In genomic region chr7:101100858-101101847, GRCh38 we compare ENCODE assay signal across 10 cellular contexts. TPM values are rescaled to one million over a fixed set of nuclear protein-coding genes. Genes with fewer than 3 reads are reported as not detected.
A peak's percentile ranks its signal among the peaks of the same experiment; 100 is the strongest.
DNase-seq lines count a peak whose midpoint lies in the region; ATAC-seq, FAIRE-seq and TF ChIP-seq lines count a peak whose summit lies in the region.
"Had no signal": no experiment of that assay in that cellular context is flagged by ENCODE, and none has a peak within 500 bp of the region (broad histone marks: within the 10 kb centered on the region; RNA-seq: fewer than 3 reads in every experiment).

No MANE protein-coding gene starts in this region.

- no peak for DNase-seq in HFFc6
- DNase-seq in HepG2 (ENCODE audit: low spot score) = no peak
- DNase-seq in HCEC 1CT = no peak
- DNase-seq in NCI-H446 treated with DMSO at 0.1 percent for 48 hours (lab: John Stamatoyannopoulos, UW) = no peak
- DNase-seq in UCSD-AML1 (lab: John Stamatoyannopoulos, UW; ENCODE audit: unreplicated experiment) = no peak
- no peak for DNase-seq in OCI-M1 (lab: John Stamatoyannopoulos, UW)
- DNase-seq: NCI-H510A had no signal

- no peaks in the 10 kb centered on the region for H4K20me1 ChIP-seq in HepG2 (ENCODE audit: insufficient read depth, low read length)

- peak overlapping the region; percentile 95 for H3K27ac Mint-ChIP-seq in HFFc6
- H3K27ac Mint-ChIP-seq: progenitor cell of endocrine pancreas had no signal

- H3K4me1 ChIP-seq in HepG2 (ENCODE audit: insufficient read depth, low read length) = peaks cover 83% of the 10 kb centered on the region

- H3K36me3 ChIP-seq in HepG2 (replicated peaks in 1 of 2; ENCODE audit: control insufficient read depth in 1 of 2, insufficient read depth in 2 of 2, low read length in 2 of 2) = no peaks in the 10 kb centered on the region

- TF ChIP-seq CTCF in HFFc6 (IDR thresholded peaks at IDR 0.05) = no peak
- no peak for TF ChIP-seq CTCF in HepG2 (CRISPR knock-in tag; IDR thresholded peaks at IDR 0.05)

- in situ Hi-C loops in HepG2 (cut with HindIII; ENCODE audit: extremely low pct_ligation_motif_present, low pct_unique_long_range_greater_than_20kb) = no loop called here

- H3K79me2 ChIP-seq in HepG2 (ENCODE audit: insufficient read depth, low read length) = no peaks in the 10 kb centered on the region

- no peak for TF ChIP-seq EP300 in HepG2 (IDR thresholded peaks at IDR 0.05; ENCODE audit: low read depth in 2 of 2, low read length in 2 of 2)
- no peak for TF ChIP-seq EP300 in HepG2 (CRISPR knock-in tag; IDR thresholded peaks at IDR 0.05; ENCODE audit: borderline replicate concordance)

- WGBS in HepG2 (ENCODE audit: low lambda C conversion rate) = 95% methylated on average over 18 of the region's 18 CpGs

- H3K36me3 Mint-ChIP-seq in HFFc6 (ENCODE audit: low read depth) = 0 out of 2 replicates have a peak, but pooled peaks cover 9% of the 10 kb centered on the region

- CTCF ChIA-PET in HepG2 (lab: Yijun Ruan, JAX; ENCODE audit: low intra/inter-chr PET ratio, low total read pairs) = no interaction called here

- no peak for TF ChIP-seq RAD21 in HepG2 (CRISPR knock-in tag; IDR thresholded peaks at IDR 0.05)

- H3K27me3 Mint-ChIP-seq in HFFc6 (ENCODE audit: insufficient read depth) = no peaks in the 10 kb centered on the region; the same call in none of the 2 replicates

- ATAC-seq in HepG2 = no peak

- H2AFZ ChIP-seq in HepG2 (ENCODE audit: low read length) = no peak overlapping the region

- peak overlapping the region; percentile 80 for H3K4me3 Mint-ChIP-seq in HFFc6

- peaks cover 74% of the 10 kb centered on the region for H3K4me1 Mint-ChIP-seq in HFFc6 (ENCODE audit: low read depth)

- H3K9ac ChIP-seq in HepG2 (ENCODE audit: insufficient read depth, low read depth, low read length) = no peak overlapping the region

- H3K9me3 Mint-ChIP-seq in HFFc6 = no peaks in the 10 kb centered on the region

- FAIRE-seq in HepG2 (lab: Jason Lieb, UNC) = no peak

- H3K27ac ChIP-seq in angular gyrus (ENCODE audit: low read depth, low read length) = peak overlapping the region; percentile 89
- H3K27ac ChIP-seq in HepG2 (ENCODE audit: extremely low read length, insufficient read depth, low read length) = peak overlapping the region; percentile 61
- peak overlapping the region; percentile 55 for H3K27ac ChIP-seq in temporal lobe (ENCODE audit: low read depth, low read length)

- BruUV-seq in HepG2 (replicated peaks; lab: Mats Ljungman, UMichigan) = no TSS peak

- no peak for TF ChIP-seq POLR2A in HepG2 (IDR thresholded peaks at IDR 0.05; ENCODE audit: insufficient read depth in 1 of 2, low read depth in 2 of 2, low read length in 2 of 2)

- intact Hi-C loops in HepG2 (cut with micrococcal nuclease; ENCODE audit: unreplicated experiment) = loop anchor here (2.0 kb wide), 1 partner anchor 26 kb away; the partner anchor contains the start of gene SERPINE1

- no peaks in the 10 kb centered on the region for H3K27me3 ChIP-seq in HepG2 (ENCODE audit: control insufficient read depth in 1 of 2, insufficient read depth in 2 of 2, low read length in 2 of 2)

- no peaks in the 10 kb centered on the region for H3K9me3 ChIP-seq in HepG2 (ENCODE audit: low read length)

- no peak overlapping the region for H3K4me3 ChIP-seq in HepG2 (replicated peaks in 1 of 3; ENCODE audit: insufficient read depth in 1 of 3, low read depth in 2 of 3, low read length in 3 of 3)

- POLR2A ChIA-PET in HepG2 (lab: Yijun Ruan, JAX) = interaction anchor here (1.8 to 6.3 kb wide), 3 partner anchors 16 to 25 kb away, joined by 5 to 56 read pairs (median 42); partner anchors contain the start of gene SERPINE1

- peak overlapping the region; percentile 73; the same call in 1 of the 2 replicates for H3K4me2 ChIP-seq in HepG2 (ENCODE audit: low read depth, low read length)

TF ChIP-seq in HepG2, 621 proteins besides CTCF, POLR2A, EP300 and RAD21 (continues in another document):
- TF ChIP-seq ARNTL (CRISPR knock-in tag; IDR thresholded peaks at IDR 0.05) = no peak

RNA-seq across cellular contexts. Expression of gene TRIM56, which starts 15.9 kb away (rescaled TPM):
- 10 to 100 TPM; 17.8 to 20.6 (median 19.4) TPM for total RNA-seq in HFFc6 (2021; fragmentation: NEBNext Ultra II Directional; extraction: Animal tissue kit (Norgen Biotek cat#: 25700))
- 7.1 and 8.1 TPM in 2 replicates for total RNA-seq in HepG2 (2016; rRNA removed; fragmentation: Illumina TruSeq; extraction: Trizol)
- total RNA-seq in HepG2 (2016; cell fraction: cytosol; rRNA removed; fragmentation: Illumina TruSeq; extraction: Trizol; ENCODE audit: low read depth) = 0.51 and 0.88 TPM in 2 replicates
- total RNA-seq in HepG2 (2016; cell fraction: insoluble cytoplasmic fraction; rRNA removed; fragmentation: Illumina TruSeq; extraction: Trizol) = 7.1 and 7.5 TPM in 2 replicates
- total RNA-seq in HepG2 (2016; cell fraction: membrane; rRNA removed; fragmentation: Illumina TruSeq; extraction: Trizol) = 2.1 and 2.7 TPM in 2 replicates
- total RNA-seq in HepG2 (2016; cell fraction: nucleus; rRNA removed; fragmentation: Illumina TruSeq; extraction: Trizol) = 5.7 and 8.6 TPM in 2 replicates
- 3.0 and 3.2 TPM in 2 replicates for polyA plus RNA-seq in HepG2 (2011; rRNA removed)
- 1.3 and 1.8 TPM in 2 replicates for polyA plus RNA-seq in HepG2 (2011; cell fraction: cytosol; rRNA removed)
- 10.1 and 11.0 TPM in 2 replicates for polyA plus RNA-seq in HepG2 (2011; cell fraction: nucleus; rRNA removed)
- polyA plus RNA-seq in HepG2 (2012) = 9.5 and 9.7 TPM in 2 replicates
- 0.27 and 0.32 TPM in 2 replicates for polyA plus RNA-seq in HepG2 (2016; cell fraction: cytosol; fragmentation: Illumina TruSeq; extraction: Trizol; ENCODE audit: low read depth)
- polyA plus RNA-seq in HepG2 (2016; cell fraction: insoluble cytoplasmic fraction; fragmentation: Illumina TruSeq; extraction: Trizol; ENCODE audit: low read depth) = 2.6 and 3.8 TPM in 2 replicates
- polyA plus RNA-seq in HepG2 (2016; cell fraction: membrane; fragmentation: Illumina TruSeq; extraction: Trizol; ENCODE audit: low read depth) = 0.63 and 0.71 TPM in 2 replicates
- 10.0 and 15.0 TPM in 2 replicates for polyA plus RNA-seq in HepG2 (2016; cell fraction: nucleus; fragmentation: Illumina TruSeq; extraction: Trizol; ENCODE audit: insufficient read depth, low read depth)
- polyA minus RNA-seq in HepG2 (2011; rRNA and poly(A)+ RNA removed; ENCODE audit: low replicate concordance) = 14.7 and 16.6 TPM in 2 replicates
- 3.3 and 5.4 TPM in 2 replicates for polyA minus RNA-seq in HepG2 (2011; cell fraction: cytosol; rRNA and poly(A)+ RNA removed)
- polyA minus RNA-seq in HepG2 (2011; cell fraction: nucleus; rRNA and poly(A)+ RNA removed) = 8.6 and 9.3 TPM in 2 replicates
- 0.98 TPM for total RNA-seq in temporal lobe

RNA-seq across cellular contexts. Expression of gene SERPINE1, which starts 25.8 kb away (rescaled TPM):
- 1,000 to 10,000 TPM in 4 of 6 experiments, 100 to 1,000 TPM in 2; 906 to 2,092 (median 1,052) TPM for total RNA-seq in HFFc6 (2021; fragmentation: NEBNext Ultra II Directional; extraction: Animal tissue kit (Norgen Biotek cat#: 25700))
- 9.2 and 21.2 TPM in 2 replicates for total RNA-seq in HepG2 (2016; rRNA removed; fragmentation: Illumina TruSeq; extraction: Trizol)
- total RNA-seq in HepG2 (2016; cell fraction: cytosol; rRNA removed; fragmentation: Illumina TruSeq; extraction: Trizol; ENCODE audit: low read depth) = 3.3 and 3.6 TPM in 2 replicates
- 8.0 and 21.0 TPM in 2 replicates for total RNA-seq in HepG2 (2016; cell fraction: insoluble cytoplasmic fraction; rRNA removed; fragmentation: Illumina TruSeq; extraction: Trizol)
- total RNA-seq in HepG2 (2016; cell fraction: membrane; rRNA removed; fragmentation: Illumina TruSeq; extraction: Trizol) = 8.0 and 9.1 TPM in 2 replicates
- total RNA-seq in HepG2 (2016; cell fraction: nucleus; rRNA removed; fragmentation: Illumina TruSeq; extraction: Trizol) = 18.0 and 20.9 TPM in 2 replicates
- polyA plus RNA-seq in HepG2 (2011; rRNA removed) = 1,576 and 2,365 TPM in 2 replicates
- polyA plus RNA-seq in HepG2 (2011; cell fraction: cytosol; rRNA removed) = 1,491 and 1,809 TPM in 2 replicates
- 562 and 817 TPM in 2 replicates for polyA plus RNA-seq in HepG2 (2011; cell fraction: nucleus; rRNA removed)
- polyA plus RNA-seq in HepG2 (2012) = 545 and 706 TPM in 2 replicates
- polyA plus RNA-seq in HepG2 (2016; cell fraction: cytosol; fragmentation: Illumina TruSeq; extraction: Trizol; ENCODE audit: low read depth) = 3.7 and 4.4 TPM in 2 replicates
- 9.1 and 11.4 TPM in 2 replicates for polyA plus RNA-seq in HepG2 (2016; cell fraction: insoluble cytoplasmic fraction; fragmentation: Illumina TruSeq; extraction: Trizol; ENCODE audit: low read depth)
- polyA plus RNA-seq in HepG2 (2016; cell fraction: membrane; fragmentation: Illumina TruSeq; extraction: Trizol; ENCODE audit: low read depth) = 6.1 and 6.8 TPM in 2 replicates
- polyA plus RNA-seq in HepG2 (2016; cell fraction: nucleus; fragmentation: Illumina TruSeq; extraction: Trizol; ENCODE audit: insufficient read depth, low read depth) = 38.3 and 38.7 TPM in 2 replicates
- polyA minus RNA-seq in HepG2 (2011; rRNA and poly(A)+ RNA removed; ENCODE audit: low replicate concordance) = 6.3 and 1,949 TPM in 2 replicates
- polyA minus RNA-seq in HepG2 (2011; cell fraction: cytosol; rRNA and poly(A)+ RNA removed) = 904 and 1,305 TPM in 2 replicates
- polyA minus RNA-seq in HepG2 (2011; cell fraction: nucleus; rRNA and poly(A)+ RNA removed) = 242 and 430 TPM in 2 replicates
- 0.74 TPM for total RNA-seq in temporal lobe

RNA-seq across cellular contexts. Expression of gene AP1S1, which starts 53.1 kb away (rescaled TPM):
- 100 to 1,000 TPM; 154 to 176 (median 166) TPM for total RNA-seq in HFFc6 (2021; fragmentation: NEBNext Ultra II Directional; extraction: Animal tissue kit (Norgen Biotek cat#: 25700))
- total RNA-seq in HepG2 (2016; rRNA removed; fragmentation: Illumina TruSeq; extraction: Trizol) = 57.5 and 77.9 TPM in 2 replicates
- total RNA-seq in HepG2 (2016; cell fraction: cytosol; rRNA removed; fragmentation: Illumina TruSeq; extraction: Trizol; ENCODE audit: low read depth) = 12.5 and 16.2 TPM in 2 replicates
- 61.5 and 77.2 TPM in 2 replicates for total RNA-seq in HepG2 (2016; cell fraction: insoluble cytoplasmic fraction; rRNA removed; fragmentation: Illumina TruSeq; extraction: Trizol)
- total RNA-seq in HepG2 (2016; cell fraction: membrane; rRNA removed; fragmentation: Illumina TruSeq; extraction: Trizol) = 27.8 and 28.9 TPM in 2 replicates
- 21.6 and 22.0 TPM in 2 replicates for total RNA-seq in HepG2 (2016; cell fraction: nucleus; rRNA removed; fragmentation: Illumina TruSeq; extraction: Trizol)
- polyA plus RNA-seq in HepG2 (2011; rRNA removed) = 65.2 and 68.1 TPM in 2 replicates
- polyA plus RNA-seq in HepG2 (2011; cell fraction: cytosol; rRNA removed) = 72.3 and 73.9 TPM in 2 replicates
- polyA plus RNA-seq in HepG2 (2011; cell fraction: nucleus; rRNA removed) = 36.3 and 39.1 TPM in 2 replicates
- 37.2 and 44.1 TPM in 2 replicates for polyA plus RNA-seq in HepG2 (2012)
- polyA plus RNA-seq in HepG2 (2016; cell fraction: cytosol; fragmentation: Illumina TruSeq; extraction: Trizol; ENCODE audit: low read depth) = 12.3 and 17.5 TPM in 2 replicates
- 79.7 and 84.4 TPM in 2 replicates for polyA plus RNA-seq in HepG2 (2016; cell fraction: insoluble cytoplasmic fraction; fragmentation: Illumina TruSeq; extraction: Trizol; ENCODE audit: low read depth)
- 20.4 and 24.4 TPM in 2 replicates for polyA plus RNA-seq in HepG2 (2016; cell fraction: membrane; fragmentation: Illumina TruSeq; extraction: Trizol; ENCODE audit: low read depth)
- polyA plus RNA-seq in HepG2 (2016; cell fraction: nucleus; fragmentation: Illumina TruSeq; extraction: Trizol; ENCODE audit: insufficient read depth, low read depth) = 37.5 and 48.7 TPM in 2 replicates
- 27.0 and 72.1 TPM in 2 replicates for polyA minus RNA-seq in HepG2 (2011; rRNA and poly(A)+ RNA removed; ENCODE audit: low replicate concordance)
- 13.5 and 15.9 TPM in 2 replicates for polyA minus RNA-seq in HepG2 (2011; cell fraction: cytosol; rRNA and poly(A)+ RNA removed)
- 6.6 and 8.1 TPM in 2 replicates for polyA minus RNA-seq in HepG2 (2011; cell fraction: nucleus; rRNA and poly(A)+ RNA removed)
- total RNA-seq in temporal lobe = 96.1 TPM

Comparison
In these comparisons a context has a peak if more than half of its experiments do, and no peak if none do; other contexts are left out.
1. RNA of gene SERPINE1, which starts 25.8 kb away (total RNA-seq): 906 to 2,092 TPM in HFFc6; 3.3 to 21.2 TPM in HepG2 and 0.74 TPM in temporal lobe (single experiment); every median in the first group is over 10 times any median in the second.
2. Peak in every context shown above with its lines, with median percentiles within 50 percentile points of each other: H3K27ac ChIP-seq.